In genomic region chr6:160027931-160028330, GRCh38 we compare ENCODE assay signal across 19 cellular contexts. TPM values are rescaled to one million over a fixed set of nuclear protein-coding genes. Genes with fewer than 3 reads are reported as not detected.
A peak's percentile ranks its signal among the peaks of the same experiment; 100 is the strongest.
DNase-seq lines count a peak whose midpoint lies in the region; ATAC-seq and TF ChIP-seq lines count a peak whose summit lies in the region.
"Had no signal": no experiment of that assay in that cellular context is flagged by ENCODE, and none has a peak within 500 bp of the region (broad histone marks: within the 10 kb centered on the region; RNA-seq: fewer than 3 reads in every experiment).

No MANE protein-coding gene starts in this region.

- H3K4me1 Mint-ChIP-seq in activated naive CD4-positive, alpha-beta T cell treated with anti-CD3 and anti-CD28 coated beads for 36 hours (ENCODE audit: low read depth), result peaks cover 7% of the 10 kb centered on the region
- H3K4me1 Mint-ChIP-seq in activated T-helper 1 cell treated with anti-CD3 and anti-CD28 coated beads, Interleukin-12 subunit alpha, Interleukin-12 subunit beta, Interleukin-2, Interleukin-4 antibody, amounts not matched to agents 30 ng/mL and 10 ng/mL and 1 ng/mL, durations not matched to agents 14 hours and 24 hours and 36 hours (ENCODE audit: low read depth), result peaks cover 34% of the 10 kb centered on the region

- no peak overlapping the region for H3K4me3 ChIP-seq in lung
- no peak overlapping the region for H3K4me3 ChIP-seq in smooth muscle cell
- H3K4me3 ChIP-seq in dorsolateral prefrontal cortex, result no peak overlapping the region
- no peak overlapping the region for H3K4me3 ChIP-seq in foreskin fibroblast (ENCODE audit: low read depth in 1 of 2, low read length in 2 of 2)
- H3K4me3 ChIP-seq: hepatocyte, thyroid gland had no signal

- no peaks in the 10 kb centered on the region for H3K79me2 ChIP-seq in smooth muscle cell (ENCODE audit: low read depth)

- H3K4me1 ChIP-seq in lung (ENCODE audit: control insufficient read depth in 2 of 2, insufficient read depth in 2 of 2, low read length in 2 of 2), result peaks cover 3 to 4% of the 10 kb centered on the region in 2 donors
- H3K4me1 ChIP-seq in smooth muscle cell (ENCODE audit: low read depth), result peaks cover 17% of the 10 kb centered on the region

- H3K27me3 Mint-ChIP-seq in activated naive CD4-positive, alpha-beta T cell treated with anti-CD3 and anti-CD28 coated beads for 36 hours (ENCODE audit: low read depth), result no peaks in the 10 kb centered on the region
- H3K27me3 Mint-ChIP-seq in activated T-helper 1 cell treated with anti-CD3 and anti-CD28 coated beads, Interleukin-12 subunit alpha, Interleukin-12 subunit beta, Interleukin-2, Interleukin-4 antibody, amounts not matched to agents 30 ng/mL and 10 ng/mL and 1 ng/mL, durations not matched to agents 14 hours and 24 hours and 36 hours (ENCODE audit: insufficient read depth), result no peaks in the 10 kb centered on the region

- DNase-seq in activated naive CD4-positive, alpha-beta T cell treated with anti-CD3 and anti-CD28 coated beads, Interleukin-2, amount 50 U/mL, for 72 hours (ENCODE audit: low spot score in 2 of 2), result no peak
- no peak for DNase-seq in activated naive CD4-positive, alpha-beta T cell treated with anti-CD3 and anti-CD28 coated beads for 36 hours
- no peak for DNase-seq in activated T-helper 1 cell treated with anti-CD3 and anti-CD28 coated beads, Interleukin-12 subunit alpha, Interleukin-12 subunit beta, Interleukin-2, Interleukin-4 antibody, amounts not matched to agents 30 ng/mL and 10 ng/mL and 1 ng/mL, durations not matched to agents 14 hours and 24 hours and 36 hours (ENCODE audit: low spot score)
- DNase-seq in lung (ENCODE audit: low spot score), result peak; percentile 22
- no peak for DNase-seq in smooth muscle cell (lab: John Stamatoyannopoulos, UW; ENCODE audit: unreplicated experiment)
- DNase-seq in dorsolateral prefrontal cortex, result no peak
- DNase-seq in foreskin fibroblast, result no peak
- DNase-seq: ACHN, cortex of kidney, left cardiac atrium, NCI-H1417 treated with DMSO at 0.1 percent for 48 hours, NCI-H2227 treated with DMSO at 0.1 percent for 48 hours, OCI-M1, retina, SK-N-SH, thyroid gland had no signal

- no peaks in the 10 kb centered on the region for H3K9me3 Mint-ChIP-seq in activated naive CD4-positive, alpha-beta T cell treated with anti-CD3 and anti-CD28 coated beads, Interleukin-2, amount 50 U/mL, for 72 hours
- H3K9me3 Mint-ChIP-seq in activated naive CD4-positive, alpha-beta T cell treated with anti-CD3 and anti-CD28 coated beads for 36 hours, result no peaks in the 10 kb centered on the region
- no peaks in the 10 kb centered on the region for H3K9me3 Mint-ChIP-seq in activated T-helper 1 cell treated with anti-CD3 and anti-CD28 coated beads, Interleukin-12 subunit alpha, Interleukin-12 subunit beta, Interleukin-2, Interleukin-4 antibody, amounts not matched to agents 30 ng/mL and 10 ng/mL and 1 ng/mL, durations not matched to agents 14 hours and 24 hours and 36 hours

- H3K4me3 Mint-ChIP-seq in activated naive CD4-positive, alpha-beta T cell treated with anti-CD3 and anti-CD28 coated beads for 36 hours, result no peak overlapping the region
- no peak overlapping the region for H3K4me3 Mint-ChIP-seq in activated T-helper 1 cell treated with anti-CD3 and anti-CD28 coated beads, Interleukin-12 subunit alpha, Interleukin-12 subunit beta, Interleukin-2, Interleukin-4 antibody, amounts not matched to agents 30 ng/mL and 10 ng/mL and 1 ng/mL, durations not matched to agents 14 hours and 24 hours and 36 hours

- H3K36me3 ChIP-seq in lung (ENCODE audit: control insufficient read depth in 2 of 2, insufficient read depth in 2 of 2, low read length in 2 of 2), result peaks cover 10 to 41% of the 10 kb centered on the region in 2 donors
- peaks cover 4% of the 10 kb centered on the region for H3K36me3 ChIP-seq in smooth muscle cell (ENCODE audit: low read depth)

- H4K20me1 ChIP-seq in smooth muscle cell (ENCODE audit: low read depth), result no peaks in the 10 kb centered on the region

- ATAC-seq in activated naive CD4-positive, alpha-beta T cell treated with anti-CD3 and anti-CD28 coated beads, Interleukin-2, amount 50 U/mL, for 72 hours, result no peak
- no peak for ATAC-seq in lung (ENCODE audit: insufficient read depth, low FRiP score)
- ATAC-seq in GM18502 (IDR thresholded peaks at IDR 0.05; ENCODE audit: poor library complexity, unreplicated experiment), result no peak
- ATAC-seq: esophagus mucosa, left cardiac atrium had no signal

- TF ChIP-seq CTCF in lung (IDR thresholded peaks at IDR 0.05; ENCODE audit: control extremely low read depth, extremely low read depth), result no peak
- no peak for TF ChIP-seq CTCF in smooth muscle cell (IDR thresholded peaks at IDR 0.05; ENCODE audit: borderline replicate concordance, insufficient read depth, poor library complexity, severe bottlenecking)
- TF ChIP-seq CTCF in dorsolateral prefrontal cortex (IDR thresholded peaks at IDR 0.05 in 54 of 56, conservative IDR thresholded peaks at IDR 0.05 in 2 of 56; ENCODE audit: low read depth in 1 of 56, partially characterized antibody in 56 of 56), result no peak
- no peak for TF ChIP-seq CTCF in foreskin fibroblast (IDR thresholded peaks at IDR 0.05; ENCODE audit: low read depth, low read length)

- H3K27me3 ChIP-seq in lung (ENCODE audit: control insufficient read depth, insufficient read depth) (no peaks in the 10 kb centered on the region), smooth muscle cell (ENCODE audit: low read depth) (no peaks in the 10 kb centered on the region), dorsolateral prefrontal cortex (no peaks in the 10 kb centered on the region)
- H3K27me3 ChIP-seq: hepatocyte, thyroid gland had no signal

- H3K9me3 ChIP-seq in lung (ENCODE audit: control insufficient read depth in 2 of 2, insufficient read depth in 1 of 2, low read length in 1 of 2), result no peaks in the 10 kb centered on the region
- H3K9me3 ChIP-seq in smooth muscle cell (replicated peaks; ENCODE audit: low read depth), result no peaks in the 10 kb centered on the region
- H3K9me3 ChIP-seq: SK-N-SH, thyroid gland had no signal

- peaks cover 22% of the 10 kb centered on the region for H3F3A ChIP-seq in smooth muscle cell (ENCODE audit: low read depth)

- H3K27ac Mint-ChIP-seq in activated naive CD4-positive, alpha-beta T cell treated with anti-CD3 and anti-CD28 coated beads, Interleukin-2, amount 50 U/mL, for 72 hours, result peak overlapping the region; percentile 20 to 90
- H3K27ac Mint-ChIP-seq in activated naive CD4-positive, alpha-beta T cell treated with anti-CD3 and anti-CD28 coated beads for 36 hours, result no peak overlapping the region
- peak overlapping the region; percentile 88 for H3K27ac Mint-ChIP-seq in activated T-helper 1 cell treated with anti-CD3 and anti-CD28 coated beads, Interleukin-12 subunit alpha, Interleukin-12 subunit beta, Interleukin-2, Interleukin-4 antibody, amounts not matched to agents 30 ng/mL and 10 ng/mL and 1 ng/mL, durations not matched to agents 14 hours and 24 hours and 36 hours

- no peak overlapping the region for H3K4me2 ChIP-seq in smooth muscle cell
- H3K4me2 ChIP-seq: hepatocyte, SK-N-SH had no signal

- no peak overlapping the region for H2AFZ ChIP-seq in smooth muscle cell (ENCODE audit: low read depth)
- H2AFZ ChIP-seq: hepatocyte had no signal

- CTCF ChIA-PET in activated naive CD4-positive, alpha-beta T cell treated with anti-CD3 and anti-CD28 coated beads for 36 hours (lab: Charles Lee), result interaction anchor here (0.7 to 1.1 kb wide), 2 partner anchors 20 to 48 kb away, joined by 3 read pairs; no protein-coding TSS in a partner anchor

- H3K36me3 Mint-ChIP-seq in activated naive CD4-positive, alpha-beta T cell treated with anti-CD3 and anti-CD28 coated beads, Interleukin-2, amount 50 U/mL, for 72 hours, result peaks cover 13 to 22% of the 10 kb centered on the region in 2 donors
- H3K36me3 Mint-ChIP-seq in activated naive CD4-positive, alpha-beta T cell treated with anti-CD3 and anti-CD28 coated beads for 36 hours (ENCODE audit: low read depth), result peaks cover 30% of the 10 kb centered on the region
- H3K36me3 Mint-ChIP-seq in activated T-helper 1 cell treated with anti-CD3 and anti-CD28 coated beads, Interleukin-12 subunit alpha, Interleukin-12 subunit beta, Interleukin-2, Interleukin-4 antibody, amounts not matched to agents 30 ng/mL and 10 ng/mL and 1 ng/mL, durations not matched to agents 14 hours and 24 hours and 36 hours (ENCODE audit: low read depth), result peaks cover 36% of the 10 kb centered on the region

- WGBS in lung, 2 donors, result 94 to 97% methylated on average over 10 of the region's 10 CpGs
- 66% methylated on average over 10 of the region's 10 CpGs for WGBS in smooth muscle cell (ENCODE audit: low lambda C conversion rate)

- intact Hi-C loops in activated naive CD4-positive, alpha-beta T cell treated with anti-CD3 and anti-CD28 coated beads for 36 hours (cut with micrococcal nuclease), result no loop called here
- intact Hi-C loops in activated T-helper 1 cell treated with anti-CD3 and anti-CD28 coated beads, Interleukin-12 subunit alpha, Interleukin-12 subunit beta, Interleukin-2, Interleukin-4 antibody, amounts not matched to agents 30 ng/mL and 10 ng/mL and 1 ng/mL, durations not matched to agents 14 hours and 24 hours and 36 hours (cut with micrococcal nuclease), result no loop called here
- intact Hi-C loops in dorsolateral prefrontal cortex (cut with DNase I), result loop anchor here in 1 of 2 donors (5.0 kb wide), 1 partner anchor 46 kb away; no protein-coding TSS in a partner anchor

- peak overlapping the region; percentile 45 for H3K9ac ChIP-seq in smooth muscle cell (ENCODE audit: low read depth)
- H3K9ac ChIP-seq: SK-N-SH had no signal

- no peak overlapping the region for H3K27ac ChIP-seq in lung (ENCODE audit: low read depth in 1 of 2, low read length in 1 of 2)
- H3K27ac ChIP-seq in smooth muscle cell (ENCODE audit: low read depth), result peak overlapping the region; percentile 96
- no peak overlapping the region for H3K27ac ChIP-seq in dorsolateral prefrontal cortex
- H3K27ac ChIP-seq: hepatocyte had no signal

RNA-seq across cellular contexts. Expression of gene IGF2R, which starts 59.0 kb away (rescaled TPM):
- total RNA-seq in activated naive CD4-positive, alpha-beta T cell treated with anti-CD3 and anti-CD28 coated beads, Interleukin-2, amount 50 U/mL, for 72 hours, result 100 to 1,000 TPM in 1 of 2 donors, 10 to 100 TPM in 1; 73.8 to 105 TPM
- total RNA-seq in activated naive CD4-positive, alpha-beta T cell treated with anti-CD3 and anti-CD28 coated beads for 36 hours, result 10 to 100 TPM; 42.1 to 44.5 TPM
- 118 and 126 TPM in 2 replicates for total RNA-seq in activated T-helper 1 cell treated with anti-CD3 and anti-CD28 coated beads, Interleukin-12 subunit alpha, Interleukin-12 subunit beta, Interleukin-2, Interleukin-4 antibody, amounts not matched to agents 30 ng/mL and 10 ng/mL and 1 ng/mL, durations not matched to agents 14 hours and 24 hours and 36 hours
- total RNA-seq in lung (100 to 1,000 TPM; 118 to 125 TPM), smooth muscle cell (64.5 and 77.4 TPM in 2 replicates), dorsolateral prefrontal cortex (10 to 100 TPM; 28.4 to 54.8 (median 42.0) TPM)
- polyA plus RNA-seq in lung (10 to 100 TPM; 30.0 to 67.3 TPM), smooth muscle cell (43.9 and 44.7 TPM in 2 replicates)
